18 cellular contexts compared by ENCODE assay signal in the genomic region with DNA sequence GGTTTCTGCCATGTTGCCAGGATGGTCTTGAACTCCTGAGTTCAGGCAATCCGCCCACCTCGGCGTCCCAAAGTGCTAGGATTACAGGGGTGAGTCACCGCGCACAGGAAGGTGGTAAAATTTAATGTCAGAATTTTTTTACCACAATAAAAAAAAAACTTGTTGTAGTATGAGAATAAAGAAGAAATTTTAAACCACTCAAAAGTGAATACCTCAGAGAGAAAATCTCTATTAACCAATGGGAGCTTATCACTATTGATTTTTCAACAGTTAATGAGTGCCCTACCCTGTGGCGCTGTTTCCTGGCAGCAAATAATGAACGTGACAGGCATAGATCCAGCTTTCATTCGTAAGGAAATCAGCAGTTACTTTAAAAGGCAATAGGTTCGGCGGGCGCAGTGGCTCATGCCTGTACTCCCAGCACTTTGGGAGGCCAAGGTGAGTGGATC.
"Had no signal": no experiment of that assay in that cellular context is flagged by ENCODE, and none has a peak within 500 bp of the region (broad histone marks: within the 10 kb centered on the region; RNA-seq: fewer than 3 reads in every experiment).

No MANE protein-coding gene starts in this region.

- H3K4me1 Mint-ChIP-seq: activated CD4-positive, alpha-beta T cell treated with anti-CD3 and anti-CD28 coated beads for 36 hours; activated naive CD4-positive, alpha-beta T cell treated with anti-CD3 and anti-CD28 coated beads, Interleukin-2, amount 10 ng/mL, durations not matched to agents 7 days and 5 days; natural killer cell had no signal

- H3K27ac Mint-ChIP-seq: activated CD4-positive, alpha-beta memory T cell treated with anti-CD3 and anti-CD28 coated beads, Interleukin-2, amount 10 ng/mL, durations not matched to agents 7 days and 5 days; activated CD4-positive, alpha-beta T cell treated with anti-CD3 and anti-CD28 coated beads for 36 hours; activated naive CD4-positive, alpha-beta T cell treated with anti-CD3 and anti-CD28 coated beads, Interleukin-2, amount 10 ng/mL, durations not matched to agents 7 days and 5 days; activated T-cell treated with anti-CD3 and anti-CD28 coated beads, Interleukin-2, amount 50 U/mL, for 24 hours; natural killer cell; T-helper 1 cell treated with Interleukin-12 subunit alpha and Interleukin-12 subunit beta and Interleukin-4 antibody, amounts not matched to agents 30 μg/mL and 1 μg/mL, for 36 hours had no signal

- H3K4me3 ChIP-seq: esophagus squamous epithelium, right atrium auricular region, skin epidermis, transverse colon, vagina had no signal

- H3K9me3 ChIP-seq: esophagus squamous epithelium, neutrophil, right atrium auricular region, transverse colon, vagina had no signal

- ATAC-seq: activated CD4-positive, alpha-beta T cell treated with anti-CD3 and anti-CD28 coated beads for 36 hours; natural killer cell had no signal

- DNase-seq: activated CD4-positive, alpha-beta memory T cell treated with anti-CD3 and anti-CD28 coated beads, Interleukin-2, amount 10 ng/mL, durations not matched to agents 7 days and 5 days; activated CD4-positive, alpha-beta T cell treated with anti-CD3 and anti-CD28 coated beads for 36 hours; activated naive CD4-positive, alpha-beta T cell treated with anti-CD3 and anti-CD28 coated beads, Interleukin-2, amount 10 ng/mL, durations not matched to agents 7 days and 5 days; activated T-cell treated with anti-CD3 and anti-CD28 coated beads, Interleukin-2, amount 50 U/mL, for 24 hours; esophagus squamous epithelium; hypothalamus; natural killer cell; stimulated activated CD4-positive, alpha-beta T cell treated with anti-CD3 and anti-CD28 coated beads, Interleukin-4, amount 100 ng/mL, for 24 hours; stimulated activated naive CD4-positive, alpha-beta T cell treated with Interleukin-2 at 50 U/mL for 16 hours; transverse colon; WERI-Rb-1 had no signal

- H3K36me3 ChIP-seq: esophagus squamous epithelium, neutrophil, right atrium auricular region, transverse colon, vagina, WERI-Rb-1 had no signal

- H3K27me3 ChIP-seq: esophagus squamous epithelium, right atrium auricular region, transverse colon, vagina had no signal

- H3K36me3 Mint-ChIP-seq: activated naive CD4-positive, alpha-beta T cell treated with anti-CD3 and anti-CD28 coated beads, Interleukin-2, amount 10 ng/mL, durations not matched to agents 7 days and 5 days; natural killer cell had no signal

- FAIRE-seq: colon, endothelial cell of umbilical vein had no signal

- H3K9me3 Mint-ChIP-seq: activated CD4-positive, alpha-beta memory T cell treated with anti-CD3 and anti-CD28 coated beads, Interleukin-2, amount 10 ng/mL, durations not matched to agents 7 days and 5 days; activated naive CD4-positive, alpha-beta T cell treated with anti-CD3 and anti-CD28 coated beads, Interleukin-2, amount 10 ng/mL, durations not matched to agents 7 days and 5 days; activated T-cell treated with anti-CD3 and anti-CD28 coated beads, Interleukin-2, amount 50 U/mL, for 24 hours; natural killer cell; T-helper 1 cell treated with Interleukin-12 subunit alpha and Interleukin-12 subunit beta and Interleukin-4 antibody, amounts not matched to agents 30 μg/mL and 1 μg/mL, for 36 hours had no signal

- H3K4me3 Mint-ChIP-seq: activated CD4-positive, alpha-beta memory T cell treated with anti-CD3 and anti-CD28 coated beads, Interleukin-2, amount 10 ng/mL, durations not matched to agents 7 days and 5 days; activated CD4-positive, alpha-beta T cell treated with anti-CD3 and anti-CD28 coated beads for 36 hours; activated naive CD4-positive, alpha-beta T cell treated with anti-CD3 and anti-CD28 coated beads, Interleukin-2, amount 10 ng/mL, durations not matched to agents 7 days and 5 days; activated T-cell treated with anti-CD3 and anti-CD28 coated beads, Interleukin-2, amount 50 U/mL, for 24 hours; natural killer cell; T-helper 1 cell treated with Interleukin-12 subunit alpha and Interleukin-12 subunit beta and Interleukin-4 antibody, amounts not matched to agents 30 μg/mL and 1 μg/mL, for 36 hours had no signal

- H3K27ac ChIP-seq: neutrophil, skin epidermis, transverse colon, vagina, WERI-Rb-1 had no signal
